1 cellular context compared by ENCODE assay signal in genomic region chr7:95684037-95684436, GRCh38.
TF ChIP-seq lines count a peak whose summit lies in the region.

No MANE protein-coding gene starts in this region.

TF ChIP-seq in K562, 482 proteins besides CTCF, POLR2A, EP300 and RAD21 (continued from another document):
- no peak for TF ChIP-seq CHD7 (IDR thresholded peaks at IDR 0.05; ENCODE audit: low read depth, low read length)
- TF ChIP-seq HINFP (tag; conservative IDR thresholded peaks at IDR 0.05; ENCODE audit: low read depth) = no peak
- TF ChIP-seq MLX (CRISPR knock-in tag; conservative IDR thresholded peaks at IDR 0.05) = no peak
- no peak for TF ChIP-seq NR4A1 (CRISPR knock-in tag; IDR thresholded peaks at IDR 0.05)
- TF ChIP-seq NR4A1 (tag; IDR thresholded peaks at IDR 0.05) = no peak
- no peak for TF ChIP-seq HMGN3 (IDR thresholded peaks at IDR 0.05; ENCODE audit: borderline replicate concordance, extremely low read depth, insufficient read length, low read depth, low read length)
- TF ChIP-seq PBX2 (CRISPR knock-in tag; IDR thresholded peaks at IDR 0.05; ENCODE audit: low read depth) = no peak
- TF ChIP-seq PBX2 (tag; conservative IDR thresholded peaks at IDR 0.05; ENCODE audit: low read depth) = no peak
